8 cellular contexts compared by ENCODE assay signal in genomic region chr3:16841906-16842709, GRCh38. TPM values are rescaled to one million over a fixed set of nuclear protein-coding genes. Genes with fewer than 3 reads are reported as not detected.
DNase-seq lines count a peak whose midpoint lies in the region; ATAC-seq and TF ChIP-seq lines count a peak whose summit lies in the region.

No MANE protein-coding gene starts in this region.

- H3K27me3 Mint-ChIP-seq in WTC11 (ENCODE audit: low read depth) (no peaks in the 10 kb centered on the region), Calu3 (ENCODE audit: unreplicated experiment) (no peaks in the 10 kb centered on the region)

- POLR2A ChIA-PET in WTC11 (lab: Charles Lee), result no interaction called here

- H3K4me3 ChIP-seq in gastrocnemius medialis, result peak overlapping the region; percentile 43 to 51 (median 50)

- no peak for TF ChIP-seq POLR2A in gastrocnemius medialis (IDR thresholded peaks at IDR 0.05)

- TF ChIP-seq CTCF in WTC11 (IDR thresholded peaks at IDR 0.05) (no peak), gastrocnemius medialis (IDR thresholded peaks at IDR 0.05 in 4 of 5, conservative IDR thresholded peaks at IDR 0.05 in 1 of 5) (no peak), Calu3 (IDR thresholded peaks at IDR 0.05; ENCODE audit: unreplicated experiment) (no peak)

- BruUV-seq in Calu3 (replicated peaks; lab: Mats Ljungman, UMichigan), result no TSS peak

- peak; percentile 20 to 46 for DNase-seq in SHP77 (lab: John Stamatoyannopoulos, UW)
- no peak for DNase-seq in SHP77 treated with DMSO at 0.1 percent for 48 hours (lab: John Stamatoyannopoulos, UW)
- peak; percentile 16 for DNase-seq in WTC11 (ENCODE audit: low spot score)
- DNase-seq in cerebellum (ENCODE audit: low spot score), result peak; percentile 20
- DNase-seq in gastrocnemius medialis, result peak; percentile 22 to 56
- DNase-seq in Calu3, result no peak
- DNase-seq in NCI-H128 (lab: John Stamatoyannopoulos, UW; ENCODE audit: unreplicated experiment), result no peak

- H3K27ac ChIP-seq in gastrocnemius medialis, result peak overlapping the region; percentile 73 to 90 (median 79)

- intact Hi-C loops in gastrocnemius medialis (cut with DNase I; ENCODE audit: low total_unique reads) (loop anchor here (5.0 to 10.0 kb wide), 2 partner anchors 40 to 393 kb away; partner anchors contain the start of gene PLCL2), Calu3 (cut with micrococcal nuclease; ENCODE audit: unreplicated experiment) (no loop called here)

- peaks cover 46% of the 10 kb centered on the region for H3K4me1 Mint-ChIP-seq in WTC11
- no peaks in the 10 kb centered on the region for H3K4me1 Mint-ChIP-seq in Calu3 (ENCODE audit: low read depth, unreplicated experiment)

- ATAC-seq in HG03280 (IDR thresholded peaks at IDR 0.05; ENCODE audit: unreplicated experiment), result peak; percentile 67
- ATAC-seq in WTC11, result peak; percentile 74
- ATAC-seq in gastrocnemius medialis, result peak in 1 of 2 donors; percentile 25

- no peaks in the 10 kb centered on the region for H3K36me3 ChIP-seq in gastrocnemius medialis

- H3K27ac Mint-ChIP-seq in WTC11 (peak overlapping the region; percentile 34; the same call in 1 of the 2 replicates), Calu3 (ENCODE audit: unreplicated experiment) (no peak overlapping the region)

- in situ Hi-C loops in gastrocnemius medialis (cut with MboI; ENCODE audit: low sequenced_read_pairs in 4 of 4), result no loop called here

- H3K36me3 Mint-ChIP-seq in WTC11 (no peaks in the 10 kb centered on the region), Calu3 (ENCODE audit: insufficient read depth, unreplicated experiment) (no peaks in the 10 kb centered on the region)

- no peaks in the 10 kb centered on the region for H3K9me3 ChIP-seq in gastrocnemius medialis

- H3K4me3 Mint-ChIP-seq in WTC11 (no peak overlapping the region), Calu3 (ENCODE audit: low read depth, unreplicated experiment) (no peak overlapping the region)

- H3K9me3 Mint-ChIP-seq in WTC11 (no peaks in the 10 kb centered on the region), Calu3 (ENCODE audit: low read depth, unreplicated experiment) (no peaks in the 10 kb centered on the region)

- no peaks in the 10 kb centered on the region for H3K27me3 ChIP-seq in gastrocnemius medialis

- CTCF ChIA-PET in WTC11 (lab: Charles Lee), result interaction anchor here (2.6 to 3.3 kb wide), 2 partner anchors 14 to 42 kb away, joined by 10 to 14 read pairs; no protein-coding TSS in a partner anchor
- CTCF ChIA-PET in Calu3 (lab: Charles Lee), result interaction anchor here (0.7 kb wide), 1 partner anchor 313 kb away, joined by 3 read pairs; no protein-coding TSS in a partner anchor

- peaks cover 75 to 76% of the 10 kb centered on the region in 2 donors for H3K4me1 ChIP-seq in gastrocnemius medialis

TF ChIP-seq in WTC11, 78 proteins besides CTCF, POLR2A, EP300 and RAD21:
- TF ChIP-seq SMAD4 (CRISPR knock-in tag; IDR thresholded peaks at IDR 0.05) (no peak), NR2C2 (CRISPR knock-in tag; IDR thresholded peaks at IDR 0.05) (no peak), ZNF121 (CRISPR knock-in tag; IDR thresholded peaks at IDR 0.05) (no peak)

RNA-seq across cellular contexts. Expression of gene PLCL2, which starts 42.6 kb away (rescaled TPM):
- 9.1 to 11.8 TPM (median 10.4 TPM) in 3 replicates for total RNA-seq in WTC11 (2021)
- total RNA-seq in cerebellum, result 54.8 TPM
- total RNA-seq in gastrocnemius medialis, result 10 to 100 TPM; 23.9 to 37.2 (median 32.7) TPM
- total RNA-seq in Calu3 (2022), result 5.4 and 5.8 TPM in 2 replicates

Comparison
In these comparisons a context has a peak if more than half of its experiments do, and no peak if none do; other contexts are left out.
1. DNase-seq: peak in SHP77 (2 of 2), WTC11 (single experiment), cerebellum (single experiment) and gastrocnemius medialis (2 of 2); none in SHP77 treated with DMSO at 0.1 percent for 48 hours (single experiment), Calu3 (single experiment) and NCI-H128 (single experiment).